Comparison of ENCODE assay signal across 24 cellular contexts in genomic region chr4:135515295-135515694, GRCh38.
DNase-seq lines count a peak whose midpoint lies in the region; ATAC-seq and TF ChIP-seq lines count a peak whose summit lies in the region.
"Had no signal": no experiment of that assay in that cellular context is flagged by ENCODE, and none has a peak within 500 bp of the region (broad histone marks: within the 10 kb centered on the region; RNA-seq: fewer than 3 reads in every experiment).

No MANE protein-coding gene starts in this region.

- H3K4me3 ChIP-seq in brain microvascular endothelial cell (ENCODE audit: low read depth, low read length): no peak overlapping the region
- no peak overlapping the region for H3K4me3 ChIP-seq in neuronal stem cell (ENCODE audit: low read length in 2 of 2)
- H3K4me3 ChIP-seq in A673 (ENCODE audit: low read depth, low read length, poor library complexity, severe bottlenecking): no peak overlapping the region
- H3K4me3 ChIP-seq: cardiac muscle cell, esophagus muscularis mucosa, K562, mucosa of descending colon, SJSA1 had no signal

- no peak overlapping the region for H3K18ac ChIP-seq in neuronal stem cell (ENCODE audit: low read length)

- no peaks in the 10 kb centered on the region for H3K79me1 ChIP-seq in neuronal stem cell (ENCODE audit: low read depth, low read length)

- no CpG with 5 or more reads among the region's 3 CpGs for WGBS in neuronal stem cell (ENCODE audit: extremely low coverage in 2 of 2, insufficient read length in 2 of 2, insufficient replicate concordance in 1 of 2), 2 donors

- no peaks in the 10 kb centered on the region for H3K36me3 ChIP-seq in brain microvascular endothelial cell (replicated peaks)
- no peaks in the 10 kb centered on the region for H3K36me3 ChIP-seq in neuronal stem cell (replicated peaks in 1 of 2; ENCODE audit: control insufficient read depth in 2 of 2, insufficient read depth in 2 of 2, low read length in 2 of 2)
- H3K36me3 ChIP-seq in A673 (ENCODE audit: insufficient read depth, low read length, poor library complexity, severe bottlenecking): no peaks in the 10 kb centered on the region
- H3K36me3 ChIP-seq: cardiac muscle cell, esophagus muscularis mucosa, SJSA1 had no signal

- no peak overlapping the region for H2BK120ac ChIP-seq in neuronal stem cell (ENCODE audit: low read depth, low read length)

- no peak overlapping the region for H3K4ac ChIP-seq in neuronal stem cell (ENCODE audit: low read length)

- H4K8ac ChIP-seq in neuronal stem cell (ENCODE audit: low read depth, low read length): no peak overlapping the region

- H3K27ac ChIP-seq in brain microvascular endothelial cell (no peak overlapping the region), neuronal stem cell (replicated peaks; ENCODE audit: low read length) (no peak overlapping the region), A673 (ENCODE audit: low read depth, low read length, poor library complexity, severe bottlenecking) (no peak overlapping the region)
- H3K27ac ChIP-seq: C4-2B, cardiac muscle cell, esophagus muscularis mucosa, SJSA1 had no signal

- no peak overlapping the region for H2BK12ac ChIP-seq in neuronal stem cell (ENCODE audit: low read length)

- no peak overlapping the region for H2BK5ac ChIP-seq in neuronal stem cell (ENCODE audit: low read length)

- no peak overlapping the region for H3K9ac ChIP-seq in neuronal stem cell (ENCODE audit: low read depth, low read length, poor library complexity)

- in situ Hi-C loops in brain microvascular endothelial cell (cut with HindIII; ENCODE audit: low pct_ligation_motif_present, low sequenced_read_pairs): no loop called here

- H3K4me1 Mint-ChIP-seq in mesothelial cell of epicardium: no peaks in the 10 kb centered on the region
- H3K4me1 Mint-ChIP-seq: activated naive CD8-positive, alpha-beta T cell treated with anti-CD3 and anti-CD28 coated beads, Interleukin-2, amount 10 ng/mL, durations not matched to agents 7 days and 5 days; endodermal cell had no signal

- POLR2A ChIA-PET in A673 (lab: Charles Lee; ENCODE audit: low non-redundant PET): no interaction called here

- no peak overlapping the region for H3K27ac Mint-ChIP-seq in mesothelial cell of epicardium
- H3K27ac Mint-ChIP-seq: activated CD8-positive, alpha-beta T cell treated with anti-CD3 and anti-CD28 coated beads for 36 hours; activated naive CD8-positive, alpha-beta T cell treated with anti-CD3 and anti-CD28 coated beads, Interleukin-2, amount 10 ng/mL, durations not matched to agents 7 days and 5 days; endodermal cell had no signal

- TF ChIP-seq CTCF in brain microvascular endothelial cell (IDR thresholded peaks at IDR 0.05; ENCODE audit: low read depth, low read length, missing control alignments) (no peak), mesothelial cell of epicardium (IDR thresholded peaks at IDR 0.05; ENCODE audit: unreplicated experiment) (no peak), A673 (conservative IDR thresholded peaks at IDR 0.05; ENCODE audit: low read depth, low read length) (no peak)

- H3K4me3 Mint-ChIP-seq in mesothelial cell of epicardium: no peak overlapping the region
- H3K4me3 Mint-ChIP-seq: activated CD8-positive, alpha-beta T cell treated with anti-CD3 and anti-CD28 coated beads for 36 hours; activated naive CD8-positive, alpha-beta T cell treated with anti-CD3 and anti-CD28 coated beads, Interleukin-2, amount 10 ng/mL, durations not matched to agents 7 days and 5 days; endodermal cell had no signal

- H3K27me3 ChIP-seq in brain microvascular endothelial cell (replicated peaks) (no peaks in the 10 kb centered on the region), neuronal stem cell (ENCODE audit: control insufficient read depth in 3 of 3, insufficient read depth in 3 of 3, low read depth in 1 of 3, low read length in 3 of 3) (no peaks in the 10 kb centered on the region), A673 (replicated peaks; ENCODE audit: insufficient read depth, low read depth, low read length, poor library complexity) (no peaks in the 10 kb centered on the region)
- H3K27me3 ChIP-seq: cardiac muscle cell, esophagus muscularis mucosa, SJSA1 had no signal

- no peaks in the 10 kb centered on the region for H3K9me3 ChIP-seq in neuronal stem cell (replicated peaks in 1 of 2; ENCODE audit: control insufficient read depth in 2 of 2, insufficient read depth in 1 of 2, low read depth in 1 of 2, low read length in 2 of 2)
- H3K9me3 ChIP-seq in A673 (ENCODE audit: low read depth, low read length, poor library complexity, severe bottlenecking): peaks cover 3% of the 10 kb centered on the region
- H3K9me3 ChIP-seq: esophagus muscularis mucosa, mucosa of descending colon, SJSA1 had no signal

- peak; percentile 19 for DNase-seq in EH (ENCODE audit: low read depth)
- DNase-seq in NCI-H226: peak; percentile 67
- DNase-seq in brain microvascular endothelial cell: peak; percentile 68
- no peak for DNase-seq in neuronal stem cell (ENCODE audit: low spot score)
- DNase-seq in mesothelial cell of epicardium (ENCODE audit: low spot score in 2 of 2, unreplicated experiment in 2 of 2): no peak
- no peak for DNase-seq in A673 (ENCODE audit: low spot score)
- DNase-seq: activated CD8-positive, alpha-beta T cell treated with anti-CD3 and anti-CD28 coated beads for 36 hours; activated effector memory CD4-positive, alpha-beta T cell treated with anti-CD3 and anti-CD28 coated beads, Interleukin-2, amount 50 U/mL, for 16 hours; activated naive CD8-positive, alpha-beta T cell treated with anti-CD3 and anti-CD28 coated beads, Interleukin-2, amount 10 ng/mL, durations not matched to agents 7 days and 5 days; activated T-cell treated with anti-CD3 and anti-CD28 coated beads for 4 hours; cortex of kidney; endodermal cell; mucosa of descending colon; NCI-H1436 treated with DMSO at 0.1 percent for 48 hours; NCI-H510A treated with DMSO at 0.1 percent for 48 hours had no signal

- BruUV-seq in A673 (replicated peaks; lab: Mats Ljungman, UMichigan): no TSS peak

- CTCF ChIA-PET in A673 (lab: Charles Lee): no interaction called here

- H3K27me3 Mint-ChIP-seq in mesothelial cell of epicardium (ENCODE audit: low read depth): no peaks in the 10 kb centered on the region
- H3K27me3 Mint-ChIP-seq: activated CD8-positive, alpha-beta T cell treated with anti-CD3 and anti-CD28 coated beads for 36 hours; activated naive CD8-positive, alpha-beta T cell treated with anti-CD3 and anti-CD28 coated beads, Interleukin-2, amount 10 ng/mL, durations not matched to agents 7 days and 5 days had no signal

- H2AFZ ChIP-seq in neuronal stem cell (ENCODE audit: low read length): peak overlapping the region; percentile 57

- no peak overlapping the region for H3K14ac ChIP-seq in neuronal stem cell (ENCODE audit: low read length)

- H3K36me3 Mint-ChIP-seq in mesothelial cell of epicardium: no peaks in the 10 kb centered on the region
- H3K36me3 Mint-ChIP-seq: activated naive CD8-positive, alpha-beta T cell treated with anti-CD3 and anti-CD28 coated beads, Interleukin-2, amount 10 ng/mL, durations not matched to agents 7 days and 5 days had no signal

- H3K4me1 ChIP-seq in neuronal stem cell (ENCODE audit: control insufficient read depth in 2 of 2, insufficient read depth in 1 of 2, low read depth in 1 of 2, low read length in 2 of 2) (no peaks in the 10 kb centered on the region), A673 (ENCODE audit: insufficient read depth, low read length, poor library complexity, severe bottlenecking) (no peaks in the 10 kb centered on the region)
- H3K4me1 ChIP-seq: esophagus muscularis mucosa, SJSA1 had no signal

- no peak overlapping the region for H3K4me2 ChIP-seq in neuronal stem cell (ENCODE audit: insufficient read depth, low read length, poor library complexity, severe bottlenecking)

- H3K9me3 Mint-ChIP-seq in mesothelial cell of epicardium: no peaks in the 10 kb centered on the region
- H3K9me3 Mint-ChIP-seq: endodermal cell had no signal

- ATAC-seq in HG03354 (IDR thresholded peaks at IDR 0.05; ENCODE audit: poor library complexity, severe bottlenecking, unreplicated experiment) (no peak), HG03175 (IDR thresholded peaks at IDR 0.05; ENCODE audit: unreplicated experiment) (no peak)
- ATAC-seq: activated CD4-positive, CD25-positive, alpha-beta regulatory T cell treated with anti-CD3 and anti-CD28 coated beads, Interleukin-2, amount 50 U/mL, for 24 hours; activated CD8-positive, alpha-beta T cell treated with anti-CD3 and anti-CD28 coated beads for 36 hours; K562; mucosa of descending colon; Panc1 had no signal

- H2AK5ac ChIP-seq in neuronal stem cell (ENCODE audit: low read depth, low read length): no peak overlapping the region

- H3K23ac ChIP-seq in neuronal stem cell (ENCODE audit: low read depth, low read length, poor library complexity): no peak overlapping the region

- H2BK15ac ChIP-seq in neuronal stem cell (ENCODE audit: low read length): no peak overlapping the region

- intact Hi-C loops in A673 (cut with micrococcal nuclease; ENCODE audit: unreplicated experiment): no loop called here

- no peak overlapping the region for H4K91ac ChIP-seq in neuronal stem cell (ENCODE audit: low read depth, low read length, poor library complexity)

Comparison
In these comparisons a context has a peak if more than half of its experiments do, and no peak if none do; other contexts are left out.
1. DNase-seq: peak in EH (single experiment), NCI-H226 (single experiment) and brain microvascular endothelial cell (single experiment); none in neuronal stem cell (single experiment), mesothelial cell of epicardium (0 of 2) and A673 (single experiment).